Comparison of ENCODE assay signal across 8 cellular contexts in the genomic region with DNA sequence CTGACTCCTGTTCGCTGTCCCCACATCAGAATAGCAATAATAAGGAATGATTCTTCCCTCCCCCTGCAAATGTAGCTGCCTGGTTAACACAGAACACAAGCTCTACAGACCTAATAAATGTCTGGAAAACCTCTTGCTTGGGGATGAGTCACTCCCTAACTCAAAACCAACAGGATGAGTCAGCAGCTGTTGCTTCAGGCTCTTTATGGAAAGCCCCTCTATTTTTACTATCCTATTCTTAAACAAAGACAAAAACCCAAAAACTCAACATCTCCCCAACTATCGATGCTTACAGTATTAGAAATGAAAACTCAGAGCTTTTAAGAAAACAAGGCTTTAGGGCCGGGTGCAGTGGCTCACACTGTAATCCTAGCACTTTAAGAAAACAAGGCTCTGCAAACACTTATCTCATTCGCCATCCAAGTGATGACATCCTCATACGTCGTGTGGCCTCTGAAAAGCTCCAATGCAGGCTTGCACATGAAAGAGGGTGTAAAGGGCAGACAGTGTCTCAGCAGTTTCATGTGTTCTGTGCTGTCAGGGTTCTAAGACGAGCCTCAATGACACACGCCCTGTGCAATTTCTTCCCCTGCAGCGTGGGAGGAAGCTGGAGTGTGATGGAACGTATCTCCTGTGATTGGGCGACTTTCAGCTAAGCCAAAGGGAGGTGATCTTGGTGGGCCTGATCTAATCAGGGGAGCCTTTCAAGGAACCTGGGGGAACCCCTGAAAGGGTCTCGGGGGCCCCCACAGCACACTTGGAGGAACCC.
DNase-seq lines count a peak whose midpoint lies in the region; ATAC-seq and TF ChIP-seq lines count a peak whose summit lies in the region.

No MANE protein-coding gene starts in this region.

- H3K4me3 ChIP-seq in PC-9, result peak overlapping the region; percentile 37; the same call in 1 of the 2 replicates

- H3K27me3 Mint-ChIP-seq in CD4-positive, alpha-beta T cell, result no peaks in the 10 kb centered on the region
- no peaks in the 10 kb centered on the region for H3K27me3 Mint-ChIP-seq in activated T-helper 2 cell treated with anti-CD3 and anti-CD28 coated beads, Interferon-gamma antibody, Interleukin-2, Interleukin-4, amounts not matched to agents 10 μg/mL and 5 μg/mL and 100 μg/mL, durations not matched to agents 14 hours and 24 hours and 36 hours (ENCODE audit: low read depth)

- H3K27ac ChIP-seq in CD4-positive, alpha-beta T cell (ENCODE audit: low read depth, low read length), result no peak overlapping the region
- peak overlapping the region; percentile 93 for H3K27ac ChIP-seq in PC-9

- peaks cover 49% of the 10 kb centered on the region for H3K36me3 Mint-ChIP-seq in CD4-positive, alpha-beta T cell (ENCODE audit: low read depth)
- peaks cover 53% of the 10 kb centered on the region for H3K36me3 Mint-ChIP-seq in activated T-helper 2 cell treated with anti-CD3 and anti-CD28 coated beads, Interferon-gamma antibody, Interleukin-2, Interleukin-4, amounts not matched to agents 10 μg/mL and 5 μg/mL and 100 μg/mL, durations not matched to agents 14 hours and 24 hours and 36 hours (ENCODE audit: low read depth)

- H3K36me3 ChIP-seq in PC-9 (ENCODE audit: low read depth), result peaks cover 19% of the 10 kb centered on the region

- H3K27me3 ChIP-seq in CD4-positive, alpha-beta T cell (ENCODE audit: control insufficient read depth, insufficient read depth, low read length), result no peaks in the 10 kb centered on the region
- H3K27me3 ChIP-seq in PC-9 (ENCODE audit: insufficient read depth, low read depth), result no peaks in the 10 kb centered on the region

- H3K4me1 ChIP-seq in PC-9 (replicated peaks; ENCODE audit: insufficient read depth), result peaks cover 60% of the 10 kb centered on the region

- no peaks in the 10 kb centered on the region for H3K9me3 Mint-ChIP-seq in CD4-positive, alpha-beta T cell
- peaks cover 10% of the 10 kb centered on the region for H3K9me3 Mint-ChIP-seq in activated T-helper 2 cell treated with anti-CD3 and anti-CD28 coated beads, Interferon-gamma antibody, Interleukin-2, Interleukin-4, amounts not matched to agents 10 μg/mL and 5 μg/mL and 100 μg/mL, durations not matched to agents 14 hours and 24 hours and 36 hours

- peak; percentile 83 for ATAC-seq in CD4-positive, alpha-beta T cell (ENCODE audit: poor library complexity)
- ATAC-seq in GM19328 (IDR thresholded peaks at IDR 0.05; ENCODE audit: unreplicated experiment) (peak; percentile 62), HG03378 (IDR thresholded peaks at IDR 0.05; ENCODE audit: unreplicated experiment) (peak; percentile 88)

- POLR2A ChIA-PET in CD4-positive, alpha-beta T cell (lab: Charles Lee), result interaction anchor here (0.6 to 1.3 kb wide), 2 partner anchors 47 to 224 kb away, joined by 3 to 5 read pairs; no protein-coding TSS in a partner anchor
- POLR2A ChIA-PET in PC-9 (lab: Charles Lee; ENCODE audit: unreplicated experiment), result interaction anchor here (0.6 to 0.7 kb wide), 5 partner anchors 18 to 89 kb away, joined by 3 to 29 read pairs (median 6); no protein-coding TSS in a partner anchor

- H3K9me2 ChIP-seq in PC-9 (ENCODE audit: insufficient read depth), result no peaks in the 10 kb centered on the region

- BruUV-seq in PC-9 (replicated peaks; lab: Mats Ljungman, UMichigan), result no TSS peak

- no peak for TF ChIP-seq CTCF in CD4-positive, alpha-beta T cell (IDR thresholded peaks at IDR 0.05)
- TF ChIP-seq CTCF in PC-9 (conservative IDR thresholded peaks at IDR 0.05), result no peak

- H3K79me2 ChIP-seq in PC-9 (ENCODE audit: low read depth), result peaks cover 67% of the 10 kb centered on the region

- peak in 6 of 10 experiments; percentile 13 to 33 (median 20) for DNase-seq in CD4-positive, alpha-beta T cell
- DNase-seq in PC-9, result peak; percentile 60 to 93
- DNase-seq in activated T-helper 2 cell treated with anti-CD3 and anti-CD28 coated beads, Interferon-gamma antibody, Interleukin-2, Interleukin-4, amounts not matched to agents 10 μg/mL and 5 μg/mL and 100 μg/mL, durations not matched to agents 14 hours and 24 hours and 36 hours (ENCODE audit: low spot score), result peak; percentile 63
- DNase-seq in glomerular endothelial cell (ENCODE audit: extremely low read depth, low read depth, low spot score), result peak; percentile 80
- DNase-seq in renal cortical epithelial cell (ENCODE audit: low read depth), result peak; percentile 100
- DNase-seq in NCI-H1105 (lab: John Stamatoyannopoulos, UW), result no peak

- no peak overlapping the region for H3K4me3 Mint-ChIP-seq in CD4-positive, alpha-beta T cell
- peak overlapping the region; percentile 71 for H3K4me3 Mint-ChIP-seq in activated T-helper 2 cell treated with anti-CD3 and anti-CD28 coated beads, Interferon-gamma antibody, Interleukin-2, Interleukin-4, amounts not matched to agents 10 μg/mL and 5 μg/mL and 100 μg/mL, durations not matched to agents 14 hours and 24 hours and 36 hours (ENCODE audit: low read depth)

- H4K20me1 ChIP-seq in PC-9 (ENCODE audit: insufficient read depth), result no peaks in the 10 kb centered on the region

- H3K27ac Mint-ChIP-seq in CD4-positive, alpha-beta T cell, result peak overlapping the region; percentile 54
- H3K27ac Mint-ChIP-seq in activated T-helper 2 cell treated with anti-CD3 and anti-CD28 coated beads, Interferon-gamma antibody, Interleukin-2, Interleukin-4, amounts not matched to agents 10 μg/mL and 5 μg/mL and 100 μg/mL, durations not matched to agents 14 hours and 24 hours and 36 hours, result peak overlapping the region; percentile 97

- peaks cover 30% of the 10 kb centered on the region for H3K4me1 Mint-ChIP-seq in CD4-positive, alpha-beta T cell (ENCODE audit: low read depth)
- peaks cover 50% of the 10 kb centered on the region for H3K4me1 Mint-ChIP-seq in activated T-helper 2 cell treated with anti-CD3 and anti-CD28 coated beads, Interferon-gamma antibody, Interleukin-2, Interleukin-4, amounts not matched to agents 10 μg/mL and 5 μg/mL and 100 μg/mL, durations not matched to agents 14 hours and 24 hours and 36 hours (ENCODE audit: low read depth)

- H3K4me2 ChIP-seq in PC-9, result peak overlapping the region; percentile 75

- peaks cover 67% of the 10 kb centered on the region for H3F3A ChIP-seq in PC-9 (ENCODE audit: insufficient read depth, low read depth)

- no peak overlapping the region for H2AFZ ChIP-seq in PC-9

- CTCF ChIA-PET in CD4-positive, alpha-beta T cell (lab: Charles Lee), result interaction anchor here (1.1 kb wide), 1 partner anchor 49 kb away, joined by 4 read pairs; no protein-coding TSS in a partner anchor
- CTCF ChIA-PET in PC-9 (lab: Charles Lee), result interaction anchor here (0.6 to 1.4 kb wide), 7 partner anchors 20 to 108 kb away, joined by 3 to 10 read pairs (median 4); no protein-coding TSS in a partner anchor

- intact Hi-C loops in CD4-positive, alpha-beta T cell (cut with DNase I, micrococcal nuclease), result no loop called here
- intact Hi-C loops in PC-9 (cut with micrococcal nuclease; ENCODE audit: unreplicated experiment), result loop anchor here (1.0 to 5.0 kb wide), 4 partner anchors 25 to 87 kb away; partner anchors contain the start of gene GNA12
- intact Hi-C loops in activated T-helper 2 cell treated with anti-CD3 and anti-CD28 coated beads, Interferon-gamma antibody, Interleukin-2, Interleukin-4, amounts not matched to agents 10 μg/mL and 5 μg/mL and 100 μg/mL, durations not matched to agents 14 hours and 24 hours and 36 hours (cut with micrococcal nuclease), result loop anchor here (1.0 to 5.0 kb wide), 3 partner anchors 15 to 84 kb away; partner anchors contain the start of gene GNA12

- no peaks in the 10 kb centered on the region for H3K9me3 ChIP-seq in CD4-positive, alpha-beta T cell (ENCODE audit: control insufficient read depth, low read length)
- no peaks in the 10 kb centered on the region for H3K9me3 ChIP-seq in PC-9 (ENCODE audit: insufficient read depth, low read depth)

Comparison
In these comparisons a context has a peak if more than half of its experiments do, and no peak if none do; other contexts are left out.
1. intact Hi-C loops: an anchor here in PC-9 (1.0 to 5.0 kb wide) and activated T-helper 2 cell treated with anti-CD3 and anti-CD28 coated beads, Interferon-gamma antibody, Interleukin-2, Interleukin-4, amounts not matched to agents 10 μg/mL and 5 μg/mL and 100 μg/mL, durations not matched to agents 14 hours and 24 hours and 36 hours (1.0 to 5.0 kb wide); none called in CD4-positive, alpha-beta T cell.